9 cellular contexts compared by ENCODE assay signal in the genomic region with DNA sequence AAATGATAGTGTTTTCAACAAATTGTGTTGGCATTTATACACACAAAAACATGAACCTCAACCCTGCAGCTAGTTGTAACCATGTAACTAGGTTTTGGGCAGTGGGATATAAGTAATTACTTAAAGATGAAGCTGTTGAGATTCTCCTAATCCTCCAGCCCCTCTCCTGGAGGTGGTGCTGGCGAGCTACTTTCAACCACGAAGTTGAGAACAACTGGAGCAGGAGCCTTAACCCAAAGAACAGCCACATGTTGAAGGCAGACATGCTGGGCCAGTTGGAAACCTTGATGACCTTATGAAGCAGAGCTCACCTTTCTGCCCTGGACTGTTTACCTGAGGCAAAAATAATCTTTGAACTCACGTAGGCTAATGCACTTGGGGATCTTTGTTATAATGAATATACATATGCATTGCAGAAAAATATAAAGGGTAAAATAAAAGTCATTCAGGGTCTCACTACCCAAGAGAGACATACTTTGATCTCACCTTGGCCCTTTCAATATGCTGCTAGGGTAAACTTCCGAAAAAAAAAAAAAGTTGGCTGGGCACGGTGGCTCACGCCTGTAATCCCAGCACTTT.
A peak's percentile ranks its signal among the peaks of the same experiment; 100 is the strongest.
DNase-seq lines count a peak whose midpoint lies in the region; ATAC-seq, FAIRE-seq and TF ChIP-seq lines count a peak whose summit lies in the region.
"Had no signal": no experiment of that assay in that cellular context is flagged by ENCODE, and none has a peak within 500 bp of the region (broad histone marks: within the 10 kb centered on the region; RNA-seq: fewer than 3 reads in every experiment).

No MANE protein-coding gene starts in this region.

- no peak overlapping the region for H3K27ac Mint-ChIP-seq in brain
- no peak overlapping the region for H3K27ac Mint-ChIP-seq in activated T-helper 2 cell treated with anti-CD3 and anti-CD28 coated beads, Interferon-gamma antibody, Interleukin-2, Interleukin-4, amounts not matched to agents 10 μg/mL and 5 μg/mL and 100 μg/mL, durations not matched to agents 14 hours and 24 hours and 36 hours
- H3K27ac Mint-ChIP-seq: dendritic cell treated with granulocyte-macrophage colony-stimulating factor and Interleukin-4, amounts not matched to agents 40 ng/mL and 50 ng/mL, for 4 days had no signal

- intact Hi-C loops in left colon (cut with DNase I, micrococcal nuclease) (loop anchor here in 1 of 2 donors (2.0 kb wide), 1 partner anchor 254 kb away; no protein-coding TSS in a partner anchor), stomach (cut with DNase I; ENCODE audit: low total_unique reads) (loop anchor here (5.0 kb wide), 1 partner anchor 252 kb away; no protein-coding TSS in a partner anchor)
- intact Hi-C loops in activated T-helper 2 cell treated with anti-CD3 and anti-CD28 coated beads, Interferon-gamma antibody, Interleukin-2, Interleukin-4, amounts not matched to agents 10 μg/mL and 5 μg/mL and 100 μg/mL, durations not matched to agents 14 hours and 24 hours and 36 hours (cut with micrococcal nuclease) = loop anchor here (2.0 to 10.0 kb wide), 2 partner anchors 126 to 254 kb away; no protein-coding TSS in a partner anchor

- TF ChIP-seq CTCF in brain (conservative IDR thresholded peaks at IDR 0.05) = peak; percentile 15 to 50
- peak in 5 of 7 experiments; percentile 36 to 68 (median 65) for TF ChIP-seq CTCF in stomach (IDR thresholded peaks at IDR 0.05)

- H3K27me3 Mint-ChIP-seq in brain = peaks cover 3% of the 10 kb centered on the region
- peaks cover 19% of the 10 kb centered on the region for H3K27me3 Mint-ChIP-seq in activated T-helper 2 cell treated with anti-CD3 and anti-CD28 coated beads, Interferon-gamma antibody, Interleukin-2, Interleukin-4, amounts not matched to agents 10 μg/mL and 5 μg/mL and 100 μg/mL, durations not matched to agents 14 hours and 24 hours and 36 hours (ENCODE audit: low read depth)

- no peak overlapping the region for H3K4me3 Mint-ChIP-seq in brain
- H3K4me3 Mint-ChIP-seq in activated T-helper 2 cell treated with anti-CD3 and anti-CD28 coated beads, Interferon-gamma antibody, Interleukin-2, Interleukin-4, amounts not matched to agents 10 μg/mL and 5 μg/mL and 100 μg/mL, durations not matched to agents 14 hours and 24 hours and 36 hours (ENCODE audit: low read depth) = no peak overlapping the region
- H3K4me3 Mint-ChIP-seq: dendritic cell treated with granulocyte-macrophage colony-stimulating factor and Interleukin-4, amounts not matched to agents 40 ng/mL and 50 ng/mL, for 4 days had no signal

- H3K36me3 ChIP-seq in SJSA1 (no peaks in the 10 kb centered on the region), stomach (no peaks in the 10 kb centered on the region)

- TF ChIP-seq POLR2A in stomach (IDR thresholded peaks at IDR 0.05) = no peak

- H3K9me3 ChIP-seq in SJSA1 (replicated peaks) (no peaks in the 10 kb centered on the region), stomach (peaks cover 0 to 6% (median 2%) of the 10 kb centered on the region in 4 donors)

- FAIRE-seq in urothelium cell line (lab: Jason Lieb, UNC) = no peak

- peak; percentile 95 for ATAC-seq in left colon

- H3K4me1 Mint-ChIP-seq in brain = peaks cover 16% of the 10 kb centered on the region
- no peaks in the 10 kb centered on the region for H3K4me1 Mint-ChIP-seq in activated T-helper 2 cell treated with anti-CD3 and anti-CD28 coated beads, Interferon-gamma antibody, Interleukin-2, Interleukin-4, amounts not matched to agents 10 μg/mL and 5 μg/mL and 100 μg/mL, durations not matched to agents 14 hours and 24 hours and 36 hours (ENCODE audit: low read depth)

- no peaks in the 10 kb centered on the region for H3K36me3 Mint-ChIP-seq in brain
- no peaks in the 10 kb centered on the region for H3K36me3 Mint-ChIP-seq in activated T-helper 2 cell treated with anti-CD3 and anti-CD28 coated beads, Interferon-gamma antibody, Interleukin-2, Interleukin-4, amounts not matched to agents 10 μg/mL and 5 μg/mL and 100 μg/mL, durations not matched to agents 14 hours and 24 hours and 36 hours (ENCODE audit: low read depth)

- H3K27ac ChIP-seq in SJSA1 = no peak overlapping the region
- no peak overlapping the region for H3K27ac ChIP-seq in stomach

- H3K27me3 ChIP-seq in SJSA1 (replicated peaks) (no peaks in the 10 kb centered on the region), stomach (no peaks in the 10 kb centered on the region)

- H3K4me1 ChIP-seq in SJSA1 (replicated peaks) (peaks cover 17% of the 10 kb centered on the region), stomach (no peaks in the 10 kb centered on the region)

- H3K4me3 ChIP-seq in SJSA1 (no peak overlapping the region), stomach (no peak overlapping the region)

- no peak for TF ChIP-seq EP300 in stomach (IDR thresholded peaks at IDR 0.05)

- DNase-seq in stimulated activated naive CD4-positive, alpha-beta T cell (lab: John Stamatoyannopoulos, UW) = peak in 5 of 6 experiments; percentile 7 to 47 (median 14)
- no peak for DNase-seq in stimulated activated naive CD4-positive, alpha-beta T cell treated with Interleukin-2 at 50 U/mL for 16 hours (lab: John Stamatoyannopoulos, UW)
- DNase-seq in SJSA1 (ENCODE audit: low read depth in 1 of 2, low spot score in 2 of 2) (peak; percentile 52 to 70), left colon (peak; percentile 50 to 72), stomach (peak; percentile 74), urothelium cell line (ENCODE audit: low spot score) (no peak)
- DNase-seq in activated T-helper 2 cell treated with anti-CD3 and anti-CD28 coated beads, Interferon-gamma antibody, Interleukin-2, Interleukin-4, amounts not matched to agents 10 μg/mL and 5 μg/mL and 100 μg/mL, durations not matched to agents 14 hours and 24 hours and 36 hours (ENCODE audit: low spot score) = no peak

- H3K9me3 Mint-ChIP-seq in brain = peaks cover 5 to 13% (median 11%) of the 10 kb centered on the region in 5 experiments
- H3K9me3 Mint-ChIP-seq in activated T-helper 2 cell treated with anti-CD3 and anti-CD28 coated beads, Interferon-gamma antibody, Interleukin-2, Interleukin-4, amounts not matched to agents 10 μg/mL and 5 μg/mL and 100 μg/mL, durations not matched to agents 14 hours and 24 hours and 36 hours = peaks cover 13% of the 10 kb centered on the region
- H3K9me3 Mint-ChIP-seq: dendritic cell treated with granulocyte-macrophage colony-stimulating factor and Interleukin-4, amounts not matched to agents 40 ng/mL and 50 ng/mL, for 4 days had no signal

- 51 to 59% (median 52%) methylated on average over 6 of the region's 6 CpGs for WGBS in stomach, 5 donors

Comparison
In these comparisons a context has a peak if more than half of its experiments do, and no peak if none do; other contexts are left out.
1. DNase-seq: peak in stimulated activated naive CD4-positive, alpha-beta T cell (5 of 6), SJSA1 (2 of 2), left colon (2 of 2) and stomach (single experiment); none in stimulated activated naive CD4-positive, alpha-beta T cell treated with Interleukin-2 at 50 U/mL for 16 hours (single experiment), urothelium cell line (single experiment) and activated T-helper 2 cell treated with anti-CD3 and anti-CD28 coated beads, Interferon-gamma antibody, Interleukin-2, Interleukin-4, amounts not matched to agents 10 μg/mL and 5 μg/mL and 100 μg/mL, durations not matched to agents 14 hours and 24 hours and 36 hours (single experiment).